In genomic region chr21:39483917-39484316, GRCh38 we compare ENCODE assay signal across 1 cellular context.
A peak's percentile ranks its signal among the peaks of the same experiment; 100 is the strongest.
TF ChIP-seq lines count a peak whose summit lies in the region.

No MANE protein-coding gene starts in this region.

TF ChIP-seq in K562, 482 proteins besides CTCF, POLR2A, EP300 and RAD21 (continued from another document):
- TF ChIP-seq XRCC3 (IDR thresholded peaks at IDR 0.05) (no peak), FOSL1 (tag; conservative IDR thresholded peaks at IDR 0.05) (peak; percentile 95), TCF3 (CRISPR knock-in tag; IDR thresholded peaks at IDR 0.05) (0 out of 2 replicates have a peak, but pooled peaks have one; percentile 7), JUND (IDR thresholded peaks at IDR 0.05; ENCODE audit: borderline replicate concordance, low read depth, low read length) (peak; percentile 84), JUND (tag; IDR thresholded peaks at IDR 0.05; ENCODE audit: borderline replicate concordance, low read depth, low read length) (peak; percentile 87; the same call in 2 of the 3 replicates), FOXK2 (conservative IDR thresholded peaks at IDR 0.05 in 1 of 2, IDR thresholded peaks at IDR 0.05 in 1 of 2; ENCODE audit: low read depth in 2 of 2) (0 out of 4 replicates have a peak, but pooled peaks of 1 of the 2 experiments have one; percentile 26), JUN (IDR thresholded peaks at IDR 0.05; ENCODE audit: borderline replicate concordance, low read depth, low read length) (peak; percentile 79; the same call in 1 of the 2 replicates), JUN (CRISPR knock-in tag; IDR thresholded peaks at IDR 0.05; ENCODE audit: borderline replicate concordance) (no peak), SMARCE1 (IDR thresholded peaks at IDR 0.05) (peak; percentile 80; the same call in 1 of the 2 replicates), DPF2 (IDR thresholded peaks at IDR 0.05) (peak; percentile 70), ZEB2 (IDR thresholded peaks at IDR 0.05) (0 out of 2 replicates have a peak, but pooled peaks have one; percentile 25), TRIM24 (IDR thresholded peaks at IDR 0.05) (peak in 1 of 2 experiments; percentile 40; a peak in 1 of 4 replicates), TAL1 (IDR thresholded peaks at IDR 0.05) (peak; percentile 25; the same call in 1 of the 2 replicates), FOS (IDR thresholded peaks at IDR 0.05; ENCODE audit: extremely low read depth, insufficient read length) (peak; percentile 13), RCOR1 (IDR thresholded peaks at IDR 0.05; ENCODE audit: borderline replicate concordance in 1 of 2, low read depth in 2 of 2, low read length in 2 of 2) (peak in 1 of 2 experiments; percentile 53; a peak in 1 of 4 replicates), SMARCA4 (IDR thresholded peaks at IDR 0.05) (peak; percentile 75; the same call in 1 of the 2 replicates), ZFP36 (IDR thresholded peaks at IDR 0.05; ENCODE audit: low read depth, low read length, partially characterized antibody) (no peak), ZKSCAN1 (IDR thresholded peaks at IDR 0.05; ENCODE audit: low read depth, low read length) (peak; percentile 47; the same call in 1 of the 2 replicates), SOX6 (IDR thresholded peaks at IDR 0.05) (peak; percentile 54; the same call in 1 of the 2 replicates), MTA1 (IDR thresholded peaks at IDR 0.05; ENCODE audit: borderline replicate concordance) (peak; percentile 30; the same call in 1 of the 2 replicates), MEIS2 (IDR thresholded peaks at IDR 0.05; ENCODE audit: partially characterized antibody) (peak; percentile 97), FOXJ2 (tag; IDR thresholded peaks at IDR 0.05) (peak; percentile 68; the same call in 1 of the 2 replicates), PKNOX1 (IDR thresholded peaks at IDR 0.05) (peak; percentile 53; the same call in 1 of the 2 replicates), E2F6 (IDR thresholded peaks at IDR 0.05; ENCODE audit: borderline replicate concordance in 1 of 2, extremely low read depth in 1 of 2, insufficient read depth in 1 of 2, insufficient read length in 1 of 2, low read depth in 1 of 2, low read length in 1 of 2, poor library complexity in 1 of 2, severe bottlenecking in 1 of 2) (no peak), SNIP1 (IDR thresholded peaks at IDR 0.05; ENCODE audit: low read depth) (no peak), MED1 (CRISPR knock-in tag; IDR thresholded peaks at IDR 0.05; ENCODE audit: borderline replicate concordance) (no peak), ATF7 (IDR thresholded peaks at IDR 0.05) (peak; percentile 25; the same call in 1 of the 2 replicates), HDAC2 (IDR thresholded peaks at IDR 0.05) (no peak; the same call in 1 of the 2 replicates), ARID1B (IDR thresholded peaks at IDR 0.05) (peak; percentile 84), CTBP1 (IDR thresholded peaks at IDR 0.05; ENCODE audit: borderline replicate concordance) (peak; percentile 67), ZNF766 (CRISPR knock-in tag; conservative IDR thresholded peaks at IDR 0.05) (peak; percentile 90)
- TF ChIP-seq, protein P1, sequence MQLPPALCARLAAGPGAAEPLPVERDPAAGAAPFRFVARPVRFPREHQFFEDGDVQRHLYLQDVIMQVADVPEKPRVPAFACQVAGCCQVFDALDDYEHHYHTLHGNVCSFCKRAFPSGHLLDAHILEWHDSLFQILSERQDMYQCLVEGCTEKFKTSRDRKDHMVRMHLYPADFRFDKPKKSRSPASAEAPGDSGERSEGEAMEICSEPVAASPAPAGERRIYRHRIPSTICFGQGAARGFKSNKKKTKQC (CRISPR knock-in tag; IDR thresholded peaks at IDR 0.05), result no peak
- TF ChIP-seq, protein P2, sequence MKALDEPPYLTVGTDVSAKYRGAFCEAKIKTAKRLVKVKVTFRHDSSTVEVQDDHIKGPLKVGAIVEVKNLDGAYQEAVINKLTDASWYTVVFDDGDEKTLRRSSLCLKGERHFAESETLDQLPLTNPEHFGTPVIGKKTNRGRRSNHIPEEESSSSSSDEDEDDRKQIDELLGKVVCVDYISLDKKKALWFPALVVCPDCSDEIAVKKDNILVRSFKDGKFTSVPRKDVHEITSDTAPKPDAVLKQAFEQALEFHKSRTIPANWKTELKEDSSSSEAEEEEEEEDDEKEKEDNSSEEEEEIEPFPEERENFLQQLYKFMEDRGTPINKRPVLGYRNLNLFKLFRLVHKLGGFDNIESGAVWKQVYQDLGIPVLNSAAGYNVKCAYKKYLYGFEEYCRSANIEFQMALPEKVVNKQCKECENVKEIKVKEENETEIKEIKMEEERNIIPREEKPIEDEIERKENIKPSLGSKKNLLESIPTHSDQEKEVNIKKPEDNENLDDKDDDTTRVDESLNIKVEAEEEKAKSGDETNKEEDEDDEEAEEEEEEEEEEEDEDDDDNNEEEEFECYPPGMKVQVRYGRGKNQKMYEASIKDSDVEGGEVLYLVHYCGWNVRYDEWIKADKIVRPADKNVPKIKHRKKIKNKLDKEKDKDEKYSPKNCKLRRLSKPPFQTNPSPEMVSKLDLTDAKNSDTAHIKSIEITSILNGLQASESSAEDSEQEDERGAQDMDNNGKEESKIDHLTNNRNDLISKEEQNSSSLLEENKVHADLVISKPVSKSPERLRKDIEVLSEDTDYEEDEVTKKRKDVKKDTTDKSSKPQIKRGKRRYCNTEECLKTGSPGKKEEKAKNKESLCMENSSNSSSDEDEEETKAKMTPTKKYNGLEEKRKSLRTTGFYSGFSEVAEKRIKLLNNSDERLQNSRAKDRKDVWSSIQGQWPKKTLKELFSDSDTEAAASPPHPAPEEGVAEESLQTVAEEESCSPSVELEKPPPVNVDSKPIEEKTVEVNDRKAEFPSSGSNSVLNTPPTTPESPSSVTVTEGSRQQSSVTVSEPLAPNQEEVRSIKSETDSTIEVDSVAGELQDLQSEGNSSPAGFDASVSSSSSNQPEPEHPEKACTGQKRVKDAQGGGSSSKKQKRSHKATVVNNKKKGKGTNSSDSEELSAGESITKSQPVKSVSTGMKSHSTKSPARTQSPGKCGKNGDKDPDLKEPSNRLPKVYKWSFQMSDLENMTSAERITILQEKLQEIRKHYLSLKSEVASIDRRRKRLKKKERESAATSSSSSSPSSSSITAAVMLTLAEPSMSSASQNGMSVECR (CRISPR knock-in tag; IDR thresholded peaks at IDR 0.05), result no peak
- TF ChIP-seq, protein P3, sequence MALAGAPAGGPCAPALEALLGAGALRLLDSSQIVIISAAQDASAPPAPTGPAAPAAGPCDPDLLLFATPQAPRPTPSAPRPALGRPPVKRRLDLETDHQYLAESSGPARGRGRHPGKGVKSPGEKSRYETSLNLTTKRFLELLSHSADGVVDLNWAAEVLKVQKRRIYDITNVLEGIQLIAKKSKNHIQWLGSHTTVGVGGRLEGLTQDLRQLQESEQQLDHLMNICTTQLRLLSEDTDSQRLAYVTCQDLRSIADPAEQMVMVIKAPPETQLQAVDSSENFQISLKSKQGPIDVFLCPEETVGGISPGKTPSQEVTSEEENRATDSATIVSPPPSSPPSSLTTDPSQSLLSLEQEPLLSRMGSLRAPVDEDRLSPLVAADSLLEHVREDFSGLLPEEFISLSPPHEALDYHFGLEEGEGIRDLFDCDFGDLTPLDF (CRISPR knock-in tag; IDR thresholded peaks at IDR 0.05), result no peak
- TF ChIP-seq, protein P4, sequence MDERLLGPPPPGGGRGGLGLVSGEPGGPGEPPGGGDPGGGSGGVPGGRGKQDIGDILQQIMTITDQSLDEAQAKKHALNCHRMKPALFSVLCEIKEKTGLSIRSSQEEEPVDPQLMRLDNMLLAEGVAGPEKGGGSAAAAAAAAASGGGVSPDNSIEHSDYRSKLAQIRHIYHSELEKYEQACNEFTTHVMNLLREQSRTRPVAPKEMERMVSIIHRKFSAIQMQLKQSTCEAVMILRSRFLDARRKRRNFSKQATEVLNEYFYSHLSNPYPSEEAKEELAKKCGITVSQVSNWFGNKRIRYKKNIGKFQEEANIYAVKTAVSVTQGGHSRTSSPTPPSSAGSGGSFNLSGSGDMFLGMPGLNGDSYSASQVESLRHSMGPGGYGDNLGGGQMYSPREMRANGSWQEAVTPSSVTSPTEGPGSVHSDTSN (CRISPR knock-in tag; IDR thresholded peaks at IDR 0.05; ENCODE audit: low read depth), result no peak
- TF ChIP-seq, protein P4 (tag; conservative IDR thresholded peaks at IDR 0.05; ENCODE audit: low read depth), result peak; percentile 90
- TF ChIP-seq, protein P5, sequence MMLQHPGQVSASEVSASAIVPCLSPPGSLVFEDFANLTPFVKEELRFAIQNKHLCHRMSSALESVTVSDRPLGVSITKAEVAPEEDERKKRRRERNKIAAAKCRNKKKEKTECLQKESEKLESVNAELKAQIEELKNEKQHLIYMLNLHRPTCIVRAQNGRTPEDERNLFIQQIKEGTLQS (IDR thresholded peaks at IDR 0.05), result peak; percentile 62; the same call in 1 of the 2 replicates
- TF ChIP-seq, protein P5 (CRISPR knock-in tag; conservative IDR thresholded peaks at IDR 0.05), result no peak
- TF ChIP-seq, protein P6, sequence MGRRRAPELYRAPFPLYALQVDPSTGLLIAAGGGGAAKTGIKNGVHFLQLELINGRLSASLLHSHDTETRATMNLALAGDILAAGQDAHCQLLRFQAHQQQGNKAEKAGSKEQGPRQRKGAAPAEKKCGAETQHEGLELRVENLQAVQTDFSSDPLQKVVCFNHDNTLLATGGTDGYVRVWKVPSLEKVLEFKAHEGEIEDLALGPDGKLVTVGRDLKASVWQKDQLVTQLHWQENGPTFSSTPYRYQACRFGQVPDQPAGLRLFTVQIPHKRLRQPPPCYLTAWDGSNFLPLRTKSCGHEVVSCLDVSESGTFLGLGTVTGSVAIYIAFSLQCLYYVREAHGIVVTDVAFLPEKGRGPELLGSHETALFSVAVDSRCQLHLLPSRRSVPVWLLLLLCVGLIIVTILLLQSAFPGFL (CRISPR knock-in tag; IDR thresholded peaks at IDR 0.05), result no peak
